Comparison of ENCODE assay signal across 15 cellular contexts in the genomic region with DNA sequence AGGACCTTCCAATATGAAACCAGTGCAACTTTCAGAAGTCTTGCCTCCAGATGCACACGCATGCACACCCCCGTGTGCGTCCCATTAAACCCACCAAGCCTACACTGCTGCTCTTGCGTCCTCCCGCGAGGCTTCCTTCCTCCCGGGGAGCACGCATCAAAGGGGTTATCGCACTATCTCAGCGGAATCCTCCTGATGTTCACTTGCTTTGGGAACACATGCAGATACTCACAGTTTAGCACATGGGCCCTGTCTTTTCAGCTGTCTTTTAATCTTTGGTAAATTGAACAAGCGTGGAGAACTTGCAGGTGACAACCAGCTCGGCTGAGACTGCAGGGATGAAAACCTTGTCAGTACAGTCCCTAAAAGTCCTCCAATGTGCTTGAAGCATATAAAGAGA.
DNase-seq lines count a peak whose midpoint lies in the region; TF ChIP-seq lines count a peak whose summit lies in the region.
"Had no signal": no experiment of that assay in that cellular context is flagged by ENCODE, and none has a peak within 500 bp of the region (broad histone marks: within the 10 kb centered on the region; RNA-seq: fewer than 3 reads in every experiment).

No MANE protein-coding gene starts in this region.

- no peaks in the 10 kb centered on the region for H3K9me3 Mint-ChIP-seq in osteocyte (ENCODE audit: unreplicated experiment)
- H3K9me3 Mint-ChIP-seq: CD4-positive, alpha-beta T cell had no signal

- H3K9me3 ChIP-seq in BLaER1, result no peaks in the 10 kb centered on the region
- no peaks in the 10 kb centered on the region for H3K9me3 ChIP-seq in WERI-Rb-1 (ENCODE audit: severe bottlenecking)
- H3K9me3 ChIP-seq: A549 had no signal

- H3K36me3 ChIP-seq in BLaER1 (no peaks in the 10 kb centered on the region), WERI-Rb-1 (no peaks in the 10 kb centered on the region)

- no peak for TF ChIP-seq CTCF in WERI-Rb-1 (IDR thresholded peaks at IDR 0.05; ENCODE audit: low read depth, low read length)
- TF ChIP-seq CTCF in osteocyte (IDR thresholded peaks at IDR 0.05), result no peak

- no peaks in the 10 kb centered on the region for H4K20me1 ChIP-seq in BLaER1

- H3K9ac ChIP-seq in BLaER1, result no peak overlapping the region

- in situ Hi-C loops in ACHN (cut with HindIII; ENCODE audit: low pct_ligation_motif_present, low pct_unique_long_range_greater_than_20kb, low sequenced_read_pairs), result no loop called here

- no peak overlapping the region for H3K4me3 Mint-ChIP-seq in osteocyte (ENCODE audit: unreplicated experiment)
- H3K4me3 Mint-ChIP-seq: B cell; CD4-positive, alpha-beta T cell had no signal

- peaks cover 22% of the 10 kb centered on the region for H3K4me1 ChIP-seq in BLaER1
- H3K4me1 ChIP-seq: A549 had no signal

- no peak overlapping the region for H3K27ac ChIP-seq in BLaER1
- no peak overlapping the region for H3K27ac ChIP-seq in WERI-Rb-1
- H3K27ac ChIP-seq: 22Rv1, A549, C4-2B had no signal

- no peaks in the 10 kb centered on the region for H3K36me3 Mint-ChIP-seq in osteocyte (ENCODE audit: unreplicated experiment)

- peaks cover 2% of the 10 kb centered on the region for H3K27me3 Mint-ChIP-seq in osteocyte (ENCODE audit: unreplicated experiment)

- no peak overlapping the region for H3K27ac Mint-ChIP-seq in osteocyte (ENCODE audit: unreplicated experiment)
- H3K27ac Mint-ChIP-seq: B cell; CD4-positive, alpha-beta T cell had no signal

- H3K27me3 ChIP-seq in BLaER1, result no peaks in the 10 kb centered on the region
- H3K27me3 ChIP-seq in WERI-Rb-1 (ENCODE audit: insufficient read depth, low read depth, severe bottlenecking), result no peaks in the 10 kb centered on the region

- peaks cover 3% of the 10 kb centered on the region for H3K4me1 Mint-ChIP-seq in osteocyte (ENCODE audit: unreplicated experiment)

- DNase-seq in DMS79 (lab: John Stamatoyannopoulos, UW) (peak; percentile 78), DMS79 treated with DMSO at 0.1 percent for 48 hours (lab: John Stamatoyannopoulos, UW) (no peak), WERI-Rb-1 (no peak), osteocyte (ENCODE audit: extremely low spot score, unreplicated experiment) (no peak), H4 (ENCODE audit: low spot score) (no peak), ACHN (no peak)
- peak; percentile 8 for DNase-seq in Jurkat, Clone E6-1 (ENCODE audit: low read depth, low spot score)
- DNase-seq: CD4-positive, alpha-beta T cell; HCEC 1CT had no signal

- H3K4me3 ChIP-seq in BLaER1 (no peak overlapping the region), WERI-Rb-1 (ENCODE audit: low read depth, low read length) (peak overlapping the region; percentile 30)
- H3K4me3 ChIP-seq in Jurkat, Clone E6-1 (ENCODE audit: low read length), result no peak overlapping the region
- H3K4me3 ChIP-seq: A549, K562 had no signal

- H3K4me2 ChIP-seq in BLaER1, result peak overlapping the region; percentile 44
- H3K4me2 ChIP-seq: A549 had no signal

Comparison
In these comparisons a context has a peak if more than half of its experiments do, and no peak if none do; other contexts are left out.
1. DNase-seq: peak in DMS79 (single experiment) and Jurkat, Clone E6-1 (single experiment); none in DMS79 treated with DMSO at 0.1 percent for 48 hours (single experiment), WERI-Rb-1 (single experiment), osteocyte (single experiment), H4 (single experiment) and ACHN (single experiment).